ENCODE assay signal across 1 cellular context in genomic region chr15:77026501-77027110, GRCh38.
TF ChIP-seq lines count a peak whose summit lies in the region.

No MANE protein-coding gene starts in this region.

TF ChIP-seq in H1, 55 proteins besides CTCF, POLR2A, EP300 and RAD21:
- TF ChIP-seq HDAC6 (IDR thresholded peaks at IDR 0.05; ENCODE audit: low read depth, low read length): no peak
- TF ChIP-seq ASH2L (IDR thresholded peaks at IDR 0.05; ENCODE audit: low read length): no peak
- no peak for TF ChIP-seq CBX8 (IDR thresholded peaks at IDR 0.05; ENCODE audit: borderline replicate concordance, low read depth, low read length)
- TF ChIP-seq TAF1 (IDR thresholded peaks at IDR 0.05; ENCODE audit: low read depth, low read length): no peak
- no peak for TF ChIP-seq BACH1 (IDR thresholded peaks at IDR 0.05; ENCODE audit: low read length)
- TF ChIP-seq NRF1 (IDR thresholded peaks at IDR 0.05; ENCODE audit: low read depth, low read length): no peak
- no peak for TF ChIP-seq NANOG (IDR thresholded peaks at IDR 0.05; ENCODE audit: insufficient read depth, low read depth, low read length, poor library complexity, severe bottlenecking)
- TF ChIP-seq KDM4A (IDR thresholded peaks at IDR 0.05; ENCODE audit: low read depth, low read length, severe bottlenecking): no peak
- TF ChIP-seq SAP30 (IDR thresholded peaks at IDR 0.05; ENCODE audit: insufficient read depth, insufficient replicate concordance, low read length): no peak
- no peak for TF ChIP-seq E2F6 (IDR thresholded peaks at IDR 0.05)
- no peak for TF ChIP-seq ATF2 (IDR thresholded peaks at IDR 0.05; ENCODE audit: low read length)
- TF ChIP-seq HDAC2 (IDR thresholded peaks at IDR 0.05; ENCODE audit: borderline replicate concordance in 1 of 2, low read depth in 2 of 2, low read length in 2 of 2): no peak
- no peak for TF ChIP-seq GTF2F1 (IDR thresholded peaks at IDR 0.05; ENCODE audit: borderline replicate concordance, low read depth, low read length)
- no peak for TF ChIP-seq KDM5A (IDR thresholded peaks at IDR 0.05; ENCODE audit: low read length)
- TF ChIP-seq SIX5 (IDR thresholded peaks at IDR 0.05; ENCODE audit: low read depth, low read length): no peak
- no peak for TF ChIP-seq USF2 (IDR thresholded peaks at IDR 0.05; ENCODE audit: low read length)
- no peak for TF ChIP-seq CREB1 (IDR thresholded peaks at IDR 0.05)
- TF ChIP-seq KDM1A (IDR thresholded peaks at IDR 0.05; ENCODE audit: borderline replicate concordance, low read length): no peak
TF ChIP-seq in H1: peak in this region for 0.
